20 cellular contexts compared by ENCODE assay signal in genomic region chr10:18424200-18424599, GRCh38.
"Had no signal": no experiment of that assay in that cellular context is flagged by ENCODE, and none has a peak within 500 bp of the region (broad histone marks: within the 10 kb centered on the region; RNA-seq: fewer than 3 reads in every experiment).

No MANE protein-coding gene starts in this region.

- ATAC-seq: activated CD8-positive, alpha-beta memory T cell treated with anti-CD3 and anti-CD28 coated beads, Interleukin-2, amount 10 ng/mL, durations not matched to agents 7 days and 5 days; activated naive CD4-positive, alpha-beta T cell treated with anti-CD3 and anti-CD28 coated beads, Interleukin-2, amount 50 U/mL, for 72 hours; body of pancreas; effector memory CD8-positive, alpha-beta T cell; natural killer cell had no signal

- H3K9me3 ChIP-seq: body of pancreas, prostate gland, sigmoid colon had no signal

- H3K27me3 ChIP-seq: body of pancreas, hepatocyte, sigmoid colon had no signal

- H3K36me3 ChIP-seq: prostate gland, sigmoid colon had no signal

- H3K4me3 ChIP-seq: body of pancreas, hepatocyte, lung, prostate gland, sigmoid colon had no signal

- H3K4me1 ChIP-seq: body of pancreas, prostate gland had no signal

- H3K27ac ChIP-seq: body of pancreas, hepatocyte, prostate gland, sigmoid colon had no signal

- DNase-seq: activated CD4-positive, alpha-beta T cell treated with anti-CD3 and anti-CD28 coated beads, Interleukin-2, amount 50 U/mL, for 4 hours; activated CD8-positive, alpha-beta memory T cell treated with anti-CD3 and anti-CD28 coated beads, Interleukin-2, amount 10 ng/mL, durations not matched to agents 7 days and 5 days; activated effector memory CD4-positive, alpha-beta T cell treated with anti-CD3 and anti-CD28 coated beads, Interleukin-2, amount 50 U/mL, for 16 hours; activated T-cell treated with anti-CD3 and anti-CD28 coated beads, Interleukin-2, amount 50 U/mL, for 24 hours; amniotic stem cell; effector memory CD8-positive, alpha-beta T cell; erythroblast; kidney glomerular epithelial cell; natural killer cell; occipital lobe; sigmoid colon; stimulated activated CD4-positive, alpha-beta T cell treated with anti-CD3 and anti-CD28 coated beads, Interleukin-2, amount 100 ng/mL, for 24 hours; stimulated activated naive CD4-positive, alpha-beta T cell; substantia nigra; trophoblast cell had no signal
